ENCODE assay signal across 20 cellular contexts in the genomic region with DNA sequence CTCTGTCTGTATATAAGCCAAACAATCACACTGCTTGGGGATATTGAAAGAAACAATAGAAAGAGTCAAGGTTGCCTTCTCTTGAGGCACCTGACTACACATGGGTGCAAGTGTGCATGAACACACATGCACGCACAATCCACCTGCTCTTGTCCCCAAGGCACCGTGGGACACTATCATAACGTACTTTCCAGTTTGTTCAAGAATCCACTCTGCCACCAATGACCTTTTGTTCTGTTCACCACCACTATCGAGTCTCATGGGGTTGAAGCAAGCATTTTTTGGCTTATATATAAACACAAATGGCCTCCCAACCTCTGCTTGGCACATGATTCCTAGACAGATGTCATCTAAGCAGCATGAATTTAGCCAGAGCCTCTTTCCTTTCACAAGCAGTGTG.
DNase-seq lines count a peak whose midpoint lies in the region; ATAC-seq and TF ChIP-seq lines count a peak whose summit lies in the region.
"Had no signal": no experiment of that assay in that cellular context is flagged by ENCODE, and none has a peak within 500 bp of the region (broad histone marks: within the 10 kb centered on the region; RNA-seq: fewer than 3 reads in every experiment).

No MANE protein-coding gene starts in this region.

- no peak for TF ChIP-seq POLR2A in lower leg skin (IDR thresholded peaks at IDR 0.05)

- peak; percentile 5 for DNase-seq in NCI-H1694 treated with DMSO at 0.1 percent for 48 hours (lab: John Stamatoyannopoulos, UW)
- no peak for DNase-seq in NCI-H1694 (lab: John Stamatoyannopoulos, UW)
- DNase-seq in sciatic nerve (ENCODE audit: low spot score) = no peak
- DNase-seq in stimulated activated CD4-positive, alpha-beta T cell treated with anti-CD3 and anti-CD28 coated beads, Interleukin-12 subunit alpha, Interleukin-12 subunit beta, amount 100 ng/mL, for 4 hours = no peak
- DNase-seq in lower leg skin (ENCODE audit: low spot score in 2 of 2) = no peak
- DNase-seq: BE2C; C1 segment of cervical spinal cord; CD4-positive, alpha-beta memory T cell; CD4-positive, CD25-positive, alpha-beta regulatory T cell; CD8-positive, alpha-beta memory T cell; COR-L47; DMS 273 treated with DMSO at 0.1 percent for 48 hours; DMS153; DMS53; DMS79; DND-41; EL; GDM1 had no signal

- intact Hi-C loops in sciatic nerve (cut with DNase I) = no loop called here
- intact Hi-C loops in lower leg skin (cut with DNase I; ENCODE audit: low total_unique reads) = no loop called here

- no peak overlapping the region for H3K4me3 ChIP-seq in lower leg skin (ENCODE audit: low read depth, poor library complexity, severe bottlenecking)
- H3K4me3 ChIP-seq: A549, BLaER1 had no signal

- no peak for TF ChIP-seq CTCF in lower leg skin (IDR thresholded peaks at IDR 0.05)

- ATAC-seq in sciatic nerve = peak; percentile 66
- ATAC-seq: A549 had no signal

- WGBS in lower leg skin, 2 donors = 78 to 86% methylated on average over 4 of the region's 4 CpGs
